Comparison of ENCODE assay signal across 8 cellular contexts in the genomic region with DNA sequence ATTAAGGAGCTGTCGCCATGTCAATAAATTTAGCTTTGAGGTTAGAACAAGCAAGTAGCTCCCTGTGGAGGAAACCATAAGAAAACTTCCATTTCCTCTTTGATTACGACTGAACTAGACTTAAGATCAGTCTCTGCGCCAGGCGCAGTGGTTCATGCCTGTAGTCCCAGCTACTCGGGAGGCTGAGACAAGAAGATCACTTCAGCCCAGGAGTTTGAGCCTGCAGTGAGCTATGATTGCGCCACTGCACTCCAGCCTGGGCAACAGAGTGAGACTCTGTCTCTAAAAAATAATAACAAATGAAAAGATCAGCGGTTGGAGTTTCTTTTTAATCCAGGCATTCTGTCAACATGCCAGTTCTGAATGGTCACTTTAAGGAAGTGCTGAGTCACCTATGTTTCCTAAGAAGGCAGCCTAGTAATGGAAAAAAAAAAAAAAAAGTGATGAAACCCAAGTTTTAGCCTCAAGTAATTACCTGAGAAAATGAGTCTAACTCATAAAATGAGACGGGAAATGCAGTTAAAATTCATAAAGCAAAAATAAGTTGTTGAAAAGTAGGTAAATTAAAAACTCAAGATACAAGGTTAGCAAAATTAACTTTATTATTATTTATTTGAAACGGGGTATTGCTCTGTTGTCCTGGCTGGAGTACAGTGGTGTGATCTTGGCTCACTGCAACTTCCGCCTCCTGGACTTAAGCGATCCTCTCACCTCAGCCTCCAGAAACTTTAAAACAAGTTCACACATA. TPM values are rescaled to one million over a fixed set of nuclear protein-coding genes. Genes with fewer than 3 reads are reported as not detected.
DNase-seq lines count a peak whose midpoint lies in the region; ATAC-seq lines count a peak whose summit lies in the region.

No MANE protein-coding gene starts in this region.

- no peaks in the 10 kb centered on the region for H3K27me3 Mint-ChIP-seq in stimulated activated naive CD8-positive, alpha-beta T cell treated with anti-CD3 and anti-CD28 coated beads, Interleukin-15, amount 100 ng/mL, for 72 hours

- no peak overlapping the region for H3K27ac Mint-ChIP-seq in stimulated activated naive CD8-positive, alpha-beta T cell treated with anti-CD3 and anti-CD28 coated beads, Interleukin-15, amount 100 ng/mL, for 72 hours

- no peaks in the 10 kb centered on the region for H3K9me2 ChIP-seq in GM23248 (ENCODE audit: insufficient read depth)

- H3K4me3 Mint-ChIP-seq in stimulated activated naive CD8-positive, alpha-beta T cell treated with anti-CD3 and anti-CD28 coated beads, Interleukin-15, amount 100 ng/mL, for 72 hours: no peak overlapping the region

- no peaks in the 10 kb centered on the region for H3K9me3 ChIP-seq in GM23248 (ENCODE audit: low read depth)
- no peaks in the 10 kb centered on the region for H3K9me3 ChIP-seq in skeletal muscle tissue (ENCODE audit: control insufficient read depth in 3 of 3, low read length in 3 of 3)

- in situ Hi-C loops in GM23248 (cut with MboI): no loop called here

- ATAC-seq in stimulated activated naive CD8-positive, alpha-beta T cell treated with anti-CD3 and anti-CD28 coated beads, Interleukin-15, amount 100 ng/mL, for 72 hours: no peak

- no peaks in the 10 kb centered on the region for H3F3A ChIP-seq in GM23248 (ENCODE audit: insufficient read depth)

- peaks cover 22% of the 10 kb centered on the region for H3K4me1 Mint-ChIP-seq in stimulated activated naive CD8-positive, alpha-beta T cell treated with anti-CD3 and anti-CD28 coated beads, Interleukin-15, amount 100 ng/mL, for 72 hours

- no peaks in the 10 kb centered on the region for H4K20me1 ChIP-seq in GM23248 (ENCODE audit: insufficient read depth)

- H3K27ac ChIP-seq in GM23248 (peak overlapping the region; percentile 45), skeletal muscle tissue (ENCODE audit: low read depth, low read length) (peak overlapping the region; percentile 50)

- H3K4me3 ChIP-seq in GM23248 (no peak overlapping the region), skeletal muscle tissue (ENCODE audit: low read length in 3 of 3) (no peak overlapping the region)

- peaks cover 8% of the 10 kb centered on the region; the same call in 1 of the 2 replicates for H3K36me3 ChIP-seq in GM23248 (ENCODE audit: low read depth)
- peaks cover 7 to 16% (median 14%) of the 10 kb centered on the region in 3 donors for H3K36me3 ChIP-seq in skeletal muscle tissue (ENCODE audit: control insufficient read depth in 3 of 3, insufficient read depth in 3 of 3, low read length in 3 of 3)

- peak overlapping the region; percentile 24; the same call in 1 of the 2 replicates for H3K9ac ChIP-seq in GM23248
- H3K9ac ChIP-seq in skeletal muscle tissue (ENCODE audit: low read depth in 1 of 3, low read length in 3 of 3): no peak overlapping the region

- H3K4me2 ChIP-seq in GM23248 (ENCODE audit: unreplicated experiment): no peak overlapping the region

- no peak overlapping the region for H2AFZ ChIP-seq in GM23248

- H3K4me1 ChIP-seq in GM23248 (ENCODE audit: insufficient read depth) (peaks cover 6% of the 10 kb centered on the region; the same call in 1 of the 2 replicates), skeletal muscle tissue (ENCODE audit: control insufficient read depth in 3 of 3, insufficient read depth in 3 of 3, low read length in 3 of 3) (peaks cover 0 to 7% (median 4%) of the 10 kb centered on the region in 3 donors)

- H3K27me3 ChIP-seq in GM23248 (replicated peaks; ENCODE audit: insufficient read depth) (no peaks in the 10 kb centered on the region), skeletal muscle tissue (ENCODE audit: control insufficient read depth in 3 of 3, insufficient read depth in 3 of 3, low read length in 3 of 3) (no peaks in the 10 kb centered on the region)

- 79 to 82% methylated on average over 11 of the region's 11 CpGs for WGBS in GM23248 (ENCODE audit: low coverage in 1 of 2, low lambda C conversion rate in 2 of 2, missing lambda C conversion rate in 2 of 2), 2 experiments

- DNase-seq in GM23248 (peak; percentile 93), SIG-M5 (lab: John Stamatoyannopoulos, UW) (peak; percentile 36), fibroblast of gingiva (ENCODE audit: low read depth) (peak; percentile 79), NCI-H345 (lab: John Stamatoyannopoulos, UW) (no peak)
- no peak for DNase-seq in stimulated activated naive CD8-positive, alpha-beta T cell treated with anti-CD3 and anti-CD28 coated beads, Interleukin-15, amount 100 ng/mL, for 72 hours
- DNase-seq in activated CD8-positive, alpha-beta memory T cell treated with anti-CD3 and anti-CD28 coated beads for 24 hours: no peak
- no peak for DNase-seq in stimulated activated CD4-positive, alpha-beta T cell treated with anti-CD3 and anti-CD28 coated beads, Interleukin-15, amount 100 ng/mL, for 24 hours

- no peaks in the 10 kb centered on the region for H3K9me3 Mint-ChIP-seq in stimulated activated naive CD8-positive, alpha-beta T cell treated with anti-CD3 and anti-CD28 coated beads, Interleukin-15, amount 100 ng/mL, for 72 hours

- 0 out of 2 replicates have a peak, but pooled peaks cover 2% of the 10 kb centered on the region for H3K79me2 ChIP-seq in GM23248 (ENCODE audit: insufficient read depth)

RNA-seq across cellular contexts. Expression of a gene that starts 10.2 kb away (rescaled TPM):
- 26.6 and 43.7 TPM in 2 replicates for total RNA-seq in GM23248 (2014; rRNA removed; shearing (Covaris generic))
- polyA plus RNA-seq in GM23248 (2016; fragmentation: Nextera tagmentation; extraction: Ambion mirVana): 77.0 and 78.2 TPM in 2 replicates
- 4.7 TPM for total RNA-seq in skeletal muscle tissue

RNA-seq across cellular contexts. Expression of a gene that starts 15.4 kb away (rescaled TPM):
- total RNA-seq in GM23248 (2014; rRNA removed; shearing (Covaris generic)): 1,224 and 1,264 TPM in 2 replicates
- 725 and 752 TPM in 2 replicates for polyA plus RNA-seq in GM23248 (2016; fragmentation: Nextera tagmentation; extraction: Ambion mirVana)
- total RNA-seq in skeletal muscle tissue: 1,271 TPM

RNA-seq across cellular contexts. Expression of a gene that starts 16.4 kb away (rescaled TPM):
- total RNA-seq in GM23248 (2014; rRNA removed; shearing (Covaris generic)): 34.1 and 43.4 TPM in 2 replicates
- 51.5 and 57.9 TPM in 2 replicates for polyA plus RNA-seq in GM23248 (2016; fragmentation: Nextera tagmentation; extraction: Ambion mirVana)
- total RNA-seq in skeletal muscle tissue: 49.1 TPM

Comparison
In these comparisons a context has a peak if more than half of its experiments do, and no peak if none do; other contexts are left out.
1. DNase-seq: peak in GM23248 (single experiment), SIG-M5 (single experiment) and fibroblast of gingiva (single experiment); none in NCI-H345 (single experiment), stimulated activated naive CD8-positive, alpha-beta T cell treated with anti-CD3 and anti-CD28 coated beads, Interleukin-15, amount 100 ng/mL, for 72 hours (0 of 2), activated CD8-positive, alpha-beta memory T cell treated with anti-CD3 and anti-CD28 coated beads for 24 hours (single experiment) and stimulated activated CD4-positive, alpha-beta T cell treated with anti-CD3 and anti-CD28 coated beads, Interleukin-15, amount 100 ng/mL, for 24 hours (single experiment).